Comparison of ENCODE assay signal across 8 cellular contexts in the genomic region with DNA sequence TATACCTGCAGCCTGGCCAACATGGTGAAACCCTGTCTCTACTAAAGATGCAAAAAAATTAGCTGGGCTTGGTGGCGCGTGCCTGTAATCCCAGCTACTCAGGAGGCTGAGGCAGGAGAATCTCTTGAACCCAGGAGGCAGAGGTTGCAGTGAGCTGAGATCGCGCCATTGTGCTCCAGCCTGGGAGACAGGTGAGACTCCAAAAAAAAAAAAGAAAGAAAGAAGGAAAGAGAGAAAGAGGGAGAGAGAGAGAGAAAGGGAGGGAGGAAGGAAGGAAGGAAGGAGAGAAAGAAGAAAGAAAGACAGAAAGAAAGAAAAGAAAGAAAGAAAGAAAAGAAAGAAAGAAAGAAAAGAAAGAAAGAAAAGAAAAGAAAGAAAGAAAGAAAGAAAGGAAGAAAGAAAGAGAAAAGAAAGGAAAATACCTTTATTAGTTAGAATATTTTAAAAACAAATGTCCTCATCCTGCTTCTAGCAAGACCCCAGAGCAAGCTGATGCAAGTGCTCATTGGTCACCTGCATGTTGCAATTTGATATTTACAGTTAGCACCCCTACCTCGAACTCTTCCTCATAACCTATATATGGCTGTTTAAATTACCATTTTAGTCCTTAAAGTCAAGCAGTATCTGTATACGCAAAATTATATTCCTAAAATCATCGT. TPM values are rescaled to one million over a fixed set of nuclear protein-coding genes. Genes with fewer than 3 reads are reported as not detected.
DNase-seq lines count a peak whose midpoint lies in the region; ATAC-seq, FAIRE-seq and TF ChIP-seq lines count a peak whose summit lies in the region.
"Not testable (repeated sequence)": the region's sequence is repeated elsewhere in the genome, so short reads cannot be mapped to it uniquely, and the experiment has no call there.

No MANE protein-coding gene starts in this region.

- not testable (repeated sequence) for H3K9ac ChIP-seq in keratinocyte (ENCODE audit: control insufficient read depth, extremely low read depth, insufficient read depth, low read length)

- peak overlapping the region in 4 of 7 donors; percentile 15 to 99 (median 74) for H3K27ac Mint-ChIP-seq in CD14-positive monocyte
- H3K27ac Mint-ChIP-seq in GM23338, result not testable (repeated sequence)
- peak overlapping the region; percentile 24 for H3K27ac Mint-ChIP-seq in T-helper 1 cell treated with Interleukin-12 subunit alpha and Interleukin-12 subunit beta and Interleukin-4 antibody, amounts not matched to agents 30 μg/mL and 1 μg/mL, for 36 hours
- peak overlapping the region; percentile 86 for H3K27ac Mint-ChIP-seq in activated CD8-positive, alpha-beta T cell treated with anti-CD3 and anti-CD28 coated beads for 36 hours
- H3K27ac Mint-ChIP-seq in activated naive CD4-positive, alpha-beta T cell treated with anti-CD3 and anti-CD28 coated beads, Interleukin-2, amount 50 U/mL, for 24 hours, result peak overlapping the region; percentile 65
- peak overlapping the region; percentile 94 for H3K27ac Mint-ChIP-seq in MCF 10A (ENCODE audit: low read depth, unreplicated experiment)

- H3K9me2 ChIP-seq in GM23338 (ENCODE audit: insufficient read depth), result not testable (repeated sequence)

- H3K9me1 ChIP-seq in keratinocyte (ENCODE audit: control insufficient read depth, extremely low read depth, insufficient read depth, low read length), result not testable (repeated sequence)

- not testable (repeated sequence) for H3K27ac ChIP-seq in GM23338 (ENCODE audit: low read depth)
- H3K27ac ChIP-seq in keratinocyte (ENCODE audit: control insufficient read depth, insufficient read depth, low read length) (peak overlapping the region; percentile 83), neutrophil (peak overlapping the region; percentile 92)

- not testable (repeated sequence) for H3K4me3 Mint-ChIP-seq in CD14-positive monocyte; GM23338; T-helper 1 cell treated with Interleukin-12 subunit alpha and Interleukin-12 subunit beta and Interleukin-4 antibody, amounts not matched to agents 30 μg/mL and 1 μg/mL, for 36 hours; activated CD8-positive, alpha-beta T cell treated with anti-CD3 and anti-CD28 coated beads for 36 hours; activated naive CD4-positive, alpha-beta T cell treated with anti-CD3 and anti-CD28 coated beads, Interleukin-2, amount 50 U/mL, for 24 hours; MCF 10A (ENCODE audit: unreplicated experiment)

- not testable (repeated sequence) for TF ChIP-seq CTCF in CD14-positive monocyte (IDR thresholded peaks at IDR 0.05); GM23338 (conservative IDR thresholded peaks at IDR 0.05; ENCODE audit: low read depth in 2 of 2); MCF 10A (IDR thresholded peaks at IDR 0.05; ENCODE audit: unreplicated experiment); keratinocyte (optimal IDR thresholded peaks at IDR 0.05 in 1 of 3, IDR thresholded peaks at IDR 0.05 in 1 of 3, conservative IDR thresholded peaks at IDR 0.05 in 1 of 3; ENCODE audit: extremely low read depth in 1 of 3, insufficient read depth in 2 of 3, low read length in 3 of 3); neutrophil (IDR thresholded peaks at IDR 0.05)
- TF ChIP-seq CTCF in activated CD8-positive, alpha-beta T cell treated with anti-CD3 and anti-CD28 coated beads for 36 hours (IDR thresholded peaks at IDR 0.05), result peak; percentile 17

- not testable (repeated sequence) for H3K4me3 ChIP-seq in GM23338; keratinocyte (ENCODE audit: control insufficient read depth in 2 of 3, extremely low read depth in 1 of 3, insufficient read depth in 2 of 3, low read depth in 1 of 3, low read length in 3 of 3); neutrophil (ENCODE audit: low read depth in 1 of 2, low read length in 1 of 2)

- not testable (repeated sequence) for H3K4me1 ChIP-seq in GM23338 (ENCODE audit: insufficient read depth)
- H3K4me1 ChIP-seq in keratinocyte (ENCODE audit: control insufficient read depth, extremely low read depth, insufficient read depth, low read length), result peaks cover 54% of the 10 kb centered on the region
- H3K4me1 ChIP-seq in neutrophil (ENCODE audit: control insufficient read depth in 1 of 2, insufficient read depth in 1 of 2, low read depth in 1 of 2, low read length in 1 of 2), result peaks cover 25 to 26% of the 10 kb centered on the region in 2 experiments

- H4K20me1 ChIP-seq in GM23338 (replicated peaks; ENCODE audit: insufficient read depth); keratinocyte (ENCODE audit: control insufficient read depth, extremely low read depth, insufficient read depth, low read length): not testable (repeated sequence)

- not testable (repeated sequence) for H3K9me3 Mint-ChIP-seq in CD14-positive monocyte; GM23338; T-helper 1 cell treated with Interleukin-12 subunit alpha and Interleukin-12 subunit beta and Interleukin-4 antibody, amounts not matched to agents 30 μg/mL and 1 μg/mL, for 36 hours; activated CD8-positive, alpha-beta T cell treated with anti-CD3 and anti-CD28 coated beads for 36 hours; activated naive CD4-positive, alpha-beta T cell treated with anti-CD3 and anti-CD28 coated beads, Interleukin-2, amount 50 U/mL, for 24 hours; MCF 10A (ENCODE audit: unreplicated experiment)

- not testable (repeated sequence) for DNase-seq in CD14-positive monocyte (ENCODE audit: low spot score); GM23338 (ENCODE audit: low spot score); activated CD8-positive, alpha-beta T cell treated with anti-CD3 and anti-CD28 coated beads for 36 hours; MCF 10A (ENCODE audit: unreplicated experiment); keratinocyte (ENCODE audit: low read depth, low spot score)

- not testable (repeated sequence) for FAIRE-seq in keratinocyte (lab: Jason Lieb, UNC)

- ATAC-seq in GM23338; activated CD8-positive, alpha-beta T cell treated with anti-CD3 and anti-CD28 coated beads for 36 hours: not testable (repeated sequence)

- POLR2A ChIA-PET in activated CD8-positive, alpha-beta T cell treated with anti-CD3 and anti-CD28 coated beads for 36 hours (lab: Charles Lee), result interaction anchor here (1.3 to 4.3 kb wide), 8 partner anchors 10 to 61 kb away, joined by 4 to 21 read pairs (median 10); partner anchors contain the start of gene TNFAIP3
- POLR2A ChIA-PET in MCF 10A (lab: Yijun Ruan, JAX), result interaction anchor here (0.5 to 7.7 kb wide), 10 partner anchors 10 to 102 kb away, joined by 3 to 127 read pairs (median 9); partner anchors contain the start of gene TNFAIP3

- 0 out of 2 replicates have a peak overlapping the region, but pooled peaks have one; percentile 56 for H2AFZ ChIP-seq in GM23338
- not testable (repeated sequence) for H2AFZ ChIP-seq in keratinocyte (ENCODE audit: control insufficient read depth, low read length)

- not testable (repeated sequence) for H3K4me2 ChIP-seq in GM23338; keratinocyte (ENCODE audit: control insufficient read depth, extremely low read depth, insufficient read depth, low read depth, low read length)

- not testable (repeated sequence) for BruUV-seq in MCF 10A (replicated peaks; lab: Mats Ljungman, UMichigan)

- not testable (repeated sequence) for H3K9me3 ChIP-seq in keratinocyte (ENCODE audit: control insufficient read depth, low read depth, low read length); neutrophil

- not testable (repeated sequence) for H3K27me3 Mint-ChIP-seq in CD14-positive monocyte (ENCODE audit: low read depth in 3 of 3); GM23338 (ENCODE audit: insufficient read depth, low read depth, poor library complexity); T-helper 1 cell treated with Interleukin-12 subunit alpha and Interleukin-12 subunit beta and Interleukin-4 antibody, amounts not matched to agents 30 μg/mL and 1 μg/mL, for 36 hours (ENCODE audit: low read depth); activated CD8-positive, alpha-beta T cell treated with anti-CD3 and anti-CD28 coated beads for 36 hours; activated naive CD4-positive, alpha-beta T cell treated with anti-CD3 and anti-CD28 coated beads, Interleukin-2, amount 50 U/mL, for 24 hours; MCF 10A (ENCODE audit: insufficient read depth, unreplicated experiment)

- H3F3A ChIP-seq in GM23338 (replicated peaks; ENCODE audit: low read depth), result not testable (repeated sequence)

- not testable (repeated sequence) for H3K36me3 ChIP-seq in GM23338 (ENCODE audit: insufficient read depth); keratinocyte (ENCODE audit: control insufficient read depth in 2 of 2, extremely low read depth in 1 of 2, insufficient read depth in 2 of 2, low read length in 2 of 2); neutrophil

- dilution Hi-C loops in keratinocyte (cut with MboI; ENCODE audit: extremely low pct_ligation_motif_present, low sequenced_read_pairs), result not testable (repeated sequence)

- CTCF ChIA-PET in activated CD8-positive, alpha-beta T cell treated with anti-CD3 and anti-CD28 coated beads for 36 hours (lab: Charles Lee), result interaction anchor here (1.0 to 6.4 kb wide), 6 partner anchors 10 to 102 kb away, joined by 3 to 66 read pairs (median 4); partner anchors contain the start of gene TNFAIP3
- CTCF ChIA-PET in MCF 10A (lab: Yijun Ruan, JAX), result interaction anchor here (0.9 to 3.8 kb wide), 7 partner anchors 11 to 137 kb away, joined by 3 to 25 read pairs (median 3); partner anchors contain the start of gene TNFAIP3

- H3K36me3 Mint-ChIP-seq in CD14-positive monocyte; GM23338 (ENCODE audit: low read depth); T-helper 1 cell treated with Interleukin-12 subunit alpha and Interleukin-12 subunit beta and Interleukin-4 antibody, amounts not matched to agents 30 μg/mL and 1 μg/mL, for 36 hours (ENCODE audit: low read depth); activated CD8-positive, alpha-beta T cell treated with anti-CD3 and anti-CD28 coated beads for 36 hours (ENCODE audit: low read depth); activated naive CD4-positive, alpha-beta T cell treated with anti-CD3 and anti-CD28 coated beads, Interleukin-2, amount 50 U/mL, for 24 hours; MCF 10A (ENCODE audit: insufficient read depth, unreplicated experiment): not testable (repeated sequence)

- intact Hi-C loops in CD14-positive monocyte (cut with micrococcal nuclease), result loop anchor here (5.0 kb wide), 3 partner anchors 37 to 57 kb away; partner anchors contain the start of gene TNFAIP3 (in 2 of the 2)
- intact Hi-C loops in activated CD8-positive, alpha-beta T cell treated with anti-CD3 and anti-CD28 coated beads for 36 hours (cut with micrococcal nuclease), result loop anchor here (10.0 kb wide), 1 partner anchor 135 kb away; no protein-coding TSS in a partner anchor
- intact Hi-C loops in MCF 10A (cut with micrococcal nuclease), result not testable (repeated sequence)

- not testable (repeated sequence) for H3K79me2 ChIP-seq in GM23338 (replicated peaks; ENCODE audit: insufficient read depth); keratinocyte (ENCODE audit: control insufficient read depth, insufficient read depth, low read length)

- H3K4me1 Mint-ChIP-seq in CD14-positive monocyte (peaks cover 20% of the 10 kb centered on the region), MCF 10A (ENCODE audit: insufficient read depth, unreplicated experiment) (peaks cover 61% of the 10 kb centered on the region)
- not testable (repeated sequence) for H3K4me1 Mint-ChIP-seq in GM23338
- peaks cover 31% of the 10 kb centered on the region for H3K4me1 Mint-ChIP-seq in T-helper 1 cell treated with Interleukin-12 subunit alpha and Interleukin-12 subunit beta and Interleukin-4 antibody, amounts not matched to agents 30 μg/mL and 1 μg/mL, for 36 hours (ENCODE audit: low read depth)
- peaks cover 71% of the 10 kb centered on the region for H3K4me1 Mint-ChIP-seq in activated CD8-positive, alpha-beta T cell treated with anti-CD3 and anti-CD28 coated beads for 36 hours (ENCODE audit: low read depth)
- peaks cover 76% of the 10 kb centered on the region for H3K4me1 Mint-ChIP-seq in activated naive CD4-positive, alpha-beta T cell treated with anti-CD3 and anti-CD28 coated beads, Interleukin-2, amount 50 U/mL, for 24 hours

- not testable (repeated sequence) for H3K27me3 ChIP-seq in GM23338 (ENCODE audit: insufficient read depth); keratinocyte (ENCODE audit: control insufficient read depth, extremely low read depth, insufficient read depth, low read length); neutrophil

RNA-seq across cellular contexts. Expression of gene TNFAIP3, which starts 57.0 kb away (rescaled TPM):
- polyA plus RNA-seq in CD14-positive monocyte (10 to 100 TPM; 35.5 to 38.4 TPM), GM23338 (2016; fragmentation: Nextera tagmentation; extraction: Ambion mirVana) (2.1 and 3.3 TPM in 2 replicates), keratinocyte (73.3 to 141 TPM (median 109 TPM) in 3 replicates)
- 2.3 and 4.4 TPM in 2 replicates for total RNA-seq in GM23338 (2014; rRNA removed; shearing (Covaris generic))
- 100 to 1,000 TPM; 399 to 402 TPM for total RNA-seq in activated CD8-positive, alpha-beta T cell treated with anti-CD3 and anti-CD28 coated beads for 36 hours
- 38.2 and 52.8 TPM in 2 replicates for total RNA-seq in MCF 10A (2022)
- polyA plus RNA-seq in keratinocyte (2011; ENCODE audit: low read depth), result 142 TPM
- 44.6 and 69.6 TPM in 2 replicates for polyA plus RNA-seq in keratinocyte (2011; cell fraction: cytosol; rRNA removed)
- 452 and 544 TPM in 2 replicates for polyA plus RNA-seq in keratinocyte (2011; cell fraction: nucleus; rRNA removed)
- polyA plus RNA-seq in keratinocyte (2012; ENCODE audit: low replicate concordance), result 40.8 and 90.7 TPM in 2 replicates
- 81.8 to 113 TPM (median 110 TPM) in 3 replicates for polyA minus RNA-seq in keratinocyte
- 42.4 TPM for polyA minus RNA-seq in keratinocyte (2011; cell fraction: cytosol; rRNA and poly(A)+ RNA removed)
- polyA minus RNA-seq in keratinocyte (2011; cell fraction: nucleus; rRNA and poly(A)+ RNA removed), result 149 and 322 TPM in 2 replicates
